ENCODE assay signal across 24 cellular contexts in genomic region chr3:3739345-3740060, GRCh38. TPM values are rescaled to one million over a fixed set of nuclear protein-coding genes. Genes with fewer than 3 reads are reported as not detected.
A peak's percentile ranks its signal among the peaks of the same experiment; 100 is the strongest.
DNase-seq lines count a peak whose midpoint lies in the region; TF ChIP-seq lines count a peak whose summit lies in the region.
"Had no signal": no experiment of that assay in that cellular context is flagged by ENCODE, and none has a peak within 500 bp of the region (broad histone marks: within the 10 kb centered on the region; RNA-seq: fewer than 3 reads in every experiment).

No MANE protein-coding gene starts in this region.

- H3K14ac ChIP-seq in neuronal stem cell (ENCODE audit: low read length), result no peak overlapping the region

- no peak overlapping the region for H4K8ac ChIP-seq in neuronal stem cell (ENCODE audit: low read depth, low read length)

- no peak overlapping the region for H3K4me3 ChIP-seq in neuronal stem cell (ENCODE audit: low read length in 2 of 2)
- H3K4me3 ChIP-seq: HAP-1, MG63 had no signal

- no peak overlapping the region for H3K4me2 ChIP-seq in neuronal stem cell (ENCODE audit: insufficient read depth, low read length, poor library complexity, severe bottlenecking)

- no peaks in the 10 kb centered on the region for H3K27me3 Mint-ChIP-seq in type B pancreatic cell
- H3K27me3 Mint-ChIP-seq: B cell had no signal

- H2BK15ac ChIP-seq in neuronal stem cell (ENCODE audit: low read length), result no peak overlapping the region

- peaks cover 5 to 6% of the 10 kb centered on the region in 2 donors for H3K4me1 ChIP-seq in neuronal stem cell (ENCODE audit: control insufficient read depth in 2 of 2, insufficient read depth in 1 of 2, low read depth in 1 of 2, low read length in 2 of 2)
- H3K4me1 ChIP-seq: Caco-2, HAP-1 had no signal

- H2AFZ ChIP-seq in neuronal stem cell (ENCODE audit: low read length), result peak overlapping the region; percentile 44

- no peaks in the 10 kb centered on the region for H3K79me1 ChIP-seq in neuronal stem cell (ENCODE audit: low read depth, low read length)

- no peak overlapping the region for H3K4ac ChIP-seq in neuronal stem cell (ENCODE audit: low read length)

- peaks cover 4% of the 10 kb centered on the region for H3K9me3 Mint-ChIP-seq in type B pancreatic cell
- H3K9me3 Mint-ChIP-seq: CD8-positive, alpha-beta T cell had no signal

- no peaks in the 10 kb centered on the region for H3K36me3 ChIP-seq in neuronal stem cell (replicated peaks in 1 of 2; ENCODE audit: control insufficient read depth in 2 of 2, insufficient read depth in 2 of 2, low read length in 2 of 2)
- H3K36me3 ChIP-seq: HAP-1, MG63 had no signal

- no CpG with 5 or more reads among the region's 8 CpGs for WGBS in neuronal stem cell (ENCODE audit: extremely low coverage in 2 of 2, insufficient read length in 2 of 2, insufficient replicate concordance in 1 of 2), 2 donors

- no peak overlapping the region for H3K27ac ChIP-seq in neuronal stem cell (replicated peaks; ENCODE audit: low read length)
- H3K27ac ChIP-seq: 22Rv1, C4-2B had no signal

- no peak overlapping the region for H3K18ac ChIP-seq in neuronal stem cell (ENCODE audit: low read length)

- H2BK12ac ChIP-seq in neuronal stem cell (ENCODE audit: low read length), result no peak overlapping the region

- no peak overlapping the region for H2AK5ac ChIP-seq in neuronal stem cell (ENCODE audit: low read depth, low read length)

- H3K23ac ChIP-seq in neuronal stem cell (ENCODE audit: low read depth, low read length, poor library complexity), result no peak overlapping the region

- H3K27ac Mint-ChIP-seq in type B pancreatic cell, result peak overlapping the region; percentile 84
- H3K27ac Mint-ChIP-seq: B cell; CD8-positive, alpha-beta T cell; HFFc6 had no signal

- no peak overlapping the region for H2BK5ac ChIP-seq in neuronal stem cell (ENCODE audit: low read length)

- H3K27me3 ChIP-seq in neuronal stem cell (ENCODE audit: control insufficient read depth in 3 of 3, insufficient read depth in 3 of 3, low read depth in 1 of 3, low read length in 3 of 3), result peaks cover 0 to 38% (median 0%) of the 10 kb centered on the region in 3 experiments
- H3K27me3 ChIP-seq: MG63 had no signal

- no peak for TF ChIP-seq CTCF in type B pancreatic cell (conservative IDR thresholded peaks at IDR 0.05)

- H2BK120ac ChIP-seq in neuronal stem cell (ENCODE audit: low read depth, low read length), result no peak overlapping the region

- no peaks in the 10 kb centered on the region for H3K4me1 Mint-ChIP-seq in type B pancreatic cell (ENCODE audit: unreplicated experiment)

- H3K9ac ChIP-seq in neuronal stem cell (ENCODE audit: low read depth, low read length, poor library complexity), result no peak overlapping the region

- H3K36me3 Mint-ChIP-seq in type B pancreatic cell, result no peaks in the 10 kb centered on the region
- H3K36me3 Mint-ChIP-seq: CD8-positive, alpha-beta T cell had no signal

- H3K4me3 Mint-ChIP-seq in type B pancreatic cell, result peak overlapping the region; percentile 48
- H3K4me3 Mint-ChIP-seq: B cell; CD8-positive, alpha-beta T cell; HFFc6 had no signal

- H3K9me3 ChIP-seq in neuronal stem cell (replicated peaks in 1 of 2; ENCODE audit: control insufficient read depth in 2 of 2, insufficient read depth in 1 of 2, low read depth in 1 of 2, low read length in 2 of 2), result no peaks in the 10 kb centered on the region
- H3K9me3 ChIP-seq: Caco-2, HAP-1, MG63 had no signal

- H4K91ac ChIP-seq in neuronal stem cell (ENCODE audit: low read depth, low read length, poor library complexity), result no peak overlapping the region

- peak; percentile 3 for DNase-seq in SIG-M5 treated with dmso at 0.1 percent for 504 hours (lab: John Stamatoyannopoulos, UW; ENCODE audit: unreplicated experiment)
- no peak for DNase-seq in SIG-M5 (lab: John Stamatoyannopoulos, UW)
- peak; percentile 77 for DNase-seq in islet precursor cell
- DNase-seq in neuronal stem cell (ENCODE audit: low spot score), result peak; percentile 12
- no peak for DNase-seq in type B pancreatic cell (ENCODE audit: extremely low spot score, unreplicated experiment)
- DNase-seq in NCI-H526 treated with DMSO at 0.1 percent for 48 hours (lab: John Stamatoyannopoulos, UW), result no peak
- no peak for DNase-seq in HPDE6-E6E7 (ENCODE audit: extremely low spot score)
- no peak for DNase-seq in DMS 273 treated with DMSO at 0.1 percent for 48 hours (lab: John Stamatoyannopoulos, UW)
- DNase-seq: CD8-positive, alpha-beta T cell; DND-41; HFFc6; KBM-7; MG63; NCI-H1105 treated with DMSO at 0.1 percent for 48 hours; NCI-H146; NCI-H2029; NCI-H510A; NCI-H748 treated with DMSO at 0.1 percent for 48 hours had no signal

RNA-seq across cellular contexts. Expression of gene LRRN1, which starts 59.7 kb away (rescaled TPM):
- polyA plus RNA-seq in neuronal stem cell (2013, experiment 1 of 2), result 180 TPM
- polyA plus RNA-seq in neuronal stem cell (2013, experiment 2 of 2), result 184 TPM
- 30.7 and 85.2 TPM in 2 replicates for total RNA-seq in type B pancreatic cell (ENCODE audit: low replicate concordance)
- total RNA-seq: HFFc6, LHCN-M2 had no signal

Comparison
In these comparisons a context has a peak if more than half of its experiments do, and no peak if none do; other contexts are left out.
1. DNase-seq: peak in SIG-M5 treated with dmso at 0.1 percent for 504 hours (single experiment), islet precursor cell (single experiment) and neuronal stem cell (single experiment); none in SIG-M5 (single experiment), type B pancreatic cell (single experiment), NCI-H526 treated with DMSO at 0.1 percent for 48 hours (single experiment), HPDE6-E6E7 (single experiment) and DMS 273 treated with DMSO at 0.1 percent for 48 hours (single experiment).